In the genomic region with DNA sequence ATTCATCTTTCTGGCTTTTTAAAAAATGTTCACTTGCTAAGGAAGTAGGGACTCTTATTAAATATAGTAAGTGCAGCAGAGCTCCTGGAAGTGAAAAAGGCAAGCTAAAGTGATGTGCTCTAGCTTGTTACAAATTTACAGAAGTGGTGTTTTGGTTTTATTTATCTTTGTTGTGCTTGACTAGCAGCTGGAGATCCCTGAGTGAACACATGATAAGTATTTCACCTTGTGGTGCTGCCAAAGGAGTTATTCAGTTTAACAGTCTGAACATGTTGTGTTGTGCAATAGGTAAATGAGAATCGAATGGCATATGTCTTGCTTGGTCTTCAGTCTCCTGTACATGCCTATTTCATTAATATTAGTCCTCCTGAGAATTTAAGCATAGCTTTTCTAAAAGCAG, we compare ENCODE assay signal across 12 cellular contexts.
A peak's percentile ranks its signal among the peaks of the same experiment; 100 is the strongest.
DNase-seq lines count a peak whose midpoint lies in the region; ATAC-seq, FAIRE-seq and TF ChIP-seq lines count a peak whose summit lies in the region.
"Had no signal": no experiment of that assay in that cellular context is flagged by ENCODE, and none has a peak within 500 bp of the region (broad histone marks: within the 10 kb centered on the region; RNA-seq: fewer than 3 reads in every experiment).

No MANE protein-coding gene starts in this region.

- H4K20me1 ChIP-seq in HepG2 (ENCODE audit: insufficient read depth, low read length) (no peaks in the 10 kb centered on the region), hepatocyte (ENCODE audit: insufficient read depth, poor library complexity, severe bottlenecking) (no peaks in the 10 kb centered on the region)

- peaks cover 12% of the 10 kb centered on the region for H3K4me1 ChIP-seq in body of pancreas
- H3K4me1 ChIP-seq in HepG2 (ENCODE audit: insufficient read depth, low read length), result no peaks in the 10 kb centered on the region
- H3K4me1 ChIP-seq in sigmoid colon, result no peaks in the 10 kb centered on the region
- no peaks in the 10 kb centered on the region for H3K4me1 ChIP-seq in hepatocyte (ENCODE audit: insufficient read depth)
- H3K4me1 ChIP-seq: HAP-1 had no signal

- H3K9me2 ChIP-seq in hepatocyte (replicated peaks; ENCODE audit: insufficient read depth), result no peaks in the 10 kb centered on the region

- no peak overlapping the region for H3K4me3 ChIP-seq in body of pancreas
- no peak overlapping the region for H3K4me3 ChIP-seq in HepG2 (replicated peaks in 1 of 3; ENCODE audit: insufficient read depth in 1 of 3, low read depth in 2 of 3, low read length in 3 of 3)
- H3K4me3 ChIP-seq in sigmoid colon, result no peak overlapping the region
- no peak overlapping the region for H3K4me3 ChIP-seq in hepatocyte
- H3K4me3 ChIP-seq: HAP-1 had no signal

- peak; percentile 67 for DNase-seq in DMS 273 (lab: John Stamatoyannopoulos, UW; ENCODE audit: unreplicated experiment)
- peak in 1 of 4 donors; percentile 2 for DNase-seq in body of pancreas
- no peak for DNase-seq in HepG2 (ENCODE audit: low spot score)
- no peak for DNase-seq in GM13977 (ENCODE audit: low spot score)
- no peak for DNase-seq in sigmoid colon
- DNase-seq in hepatocyte (ENCODE audit: low spot score), result no peak
- DNase-seq in NCI-H1930 (lab: John Stamatoyannopoulos, UW), result no peak
- DNase-seq: activated CD8-positive, alpha-beta memory T cell treated with anti-CD3 and anti-CD28 coated beads for 24 hours; NCI-H1436 treated with DMSO at 0.1 percent for 48 hours had no signal

- intact Hi-C loops in body of pancreas (cut with DNase I) (no loop called here), HepG2 (cut with micrococcal nuclease; ENCODE audit: unreplicated experiment) (no loop called here), sigmoid colon (cut with DNase I) (no loop called here)

- H2AFZ ChIP-seq in HepG2 (ENCODE audit: low read length), result no peak overlapping the region
- no peak overlapping the region for H2AFZ ChIP-seq in hepatocyte

- WGBS in body of pancreas, 2 donors, result 3 to 13% methylated on average over 1 of the region's 1 CpG
- WGBS in HepG2 (ENCODE audit: low lambda C conversion rate), result 0% methylated on average over 1 of the region's 1 CpG
- WGBS in sigmoid colon, 2 donors, result 32 to 76% methylated on average over 1 of the region's 1 CpG
- WGBS in hepatocyte (ENCODE audit: low lambda C conversion rate, missing lambda C conversion rate), result 65% methylated on average over 1 of the region's 1 CpG

- TF ChIP-seq CTCF in body of pancreas (IDR thresholded peaks at IDR 0.05), result no peak
- TF ChIP-seq CTCF in HepG2 (CRISPR knock-in tag; IDR thresholded peaks at IDR 0.05), result no peak
- TF ChIP-seq CTCF in GM13977 (IDR thresholded peaks at IDR 0.05; ENCODE audit: extremely low read depth, insufficient read depth, missing control alignments), result no peak
- no peak for TF ChIP-seq CTCF in sigmoid colon (IDR thresholded peaks at IDR 0.05)
- no peak for TF ChIP-seq CTCF in hepatocyte (IDR thresholded peaks at IDR 0.05; ENCODE audit: poor library complexity)

- H3K27ac ChIP-seq in body of pancreas (no peak overlapping the region), HepG2 (ENCODE audit: extremely low read length, insufficient read depth, low read length) (no peak overlapping the region), sigmoid colon (peak overlapping the region in 1 of 4 donors; percentile 11), hepatocyte (no peak overlapping the region)

- H3K9ac ChIP-seq in HepG2 (ENCODE audit: insufficient read depth, low read depth, low read length), result no peak overlapping the region

- no TSS peak for BruUV-seq in HepG2 (replicated peaks; lab: Mats Ljungman, UMichigan)

- no peak for TF ChIP-seq POLR2A in body of pancreas (IDR thresholded peaks at IDR 0.05)
- TF ChIP-seq POLR2A in HepG2 (IDR thresholded peaks at IDR 0.05; ENCODE audit: insufficient read depth in 1 of 2, low read depth in 2 of 2, low read length in 2 of 2), result no peak
- no peak for TF ChIP-seq POLR2A in sigmoid colon (IDR thresholded peaks at IDR 0.05)

- ATAC-seq in HG03097 (IDR thresholded peaks at IDR 0.05; ENCODE audit: low FRiP score, unreplicated experiment), result peak; percentile 66
- peak; percentile 27 for ATAC-seq in body of pancreas
- ATAC-seq in HepG2, result no peak

- CTCF ChIA-PET in HepG2 (lab: Yijun Ruan, JAX; ENCODE audit: low intra/inter-chr PET ratio, low total read pairs), result no interaction called here

- POLR2A ChIA-PET in HepG2 (lab: Yijun Ruan, JAX), result no interaction called here

- in situ Hi-C loops in HepG2 (cut with HindIII; ENCODE audit: extremely low pct_ligation_motif_present, low pct_unique_long_range_greater_than_20kb), result no loop called here
- in situ Hi-C loops in GM13977 (cut with MboI; ENCODE audit: low pct_unique_long_range_greater_than_20kb, low sequenced_read_pairs, unreplicated experiment), result no loop called here

- H3K36me3 ChIP-seq in body of pancreas (replicated peaks in 1 of 2; ENCODE audit: insufficient read depth in 1 of 2, low read depth in 2 of 2), result no peaks in the 10 kb centered on the region
- H3K36me3 ChIP-seq in HepG2 (replicated peaks in 1 of 2; ENCODE audit: control insufficient read depth in 1 of 2, insufficient read depth in 2 of 2, low read length in 2 of 2), result no peaks in the 10 kb centered on the region
- H3K36me3 ChIP-seq in sigmoid colon, result no peaks in the 10 kb centered on the region
- H3K36me3 ChIP-seq in hepatocyte (replicated peaks; ENCODE audit: insufficient read depth, low read depth), result no peaks in the 10 kb centered on the region
- H3K36me3 ChIP-seq: HAP-1 had no signal

- no peaks in the 10 kb centered on the region for H3K79me2 ChIP-seq in HepG2 (ENCODE audit: insufficient read depth, low read length)
- no peaks in the 10 kb centered on the region for H3K79me2 ChIP-seq in hepatocyte

- H3K9me3 ChIP-seq in body of pancreas (no peaks in the 10 kb centered on the region), HepG2 (ENCODE audit: low read length) (no peaks in the 10 kb centered on the region), sigmoid colon (no peaks in the 10 kb centered on the region), hepatocyte (ENCODE audit: low read depth) (no peaks in the 10 kb centered on the region)
- H3K9me3 ChIP-seq: HAP-1 had no signal

- FAIRE-seq in HepG2 (lab: Jason Lieb, UNC), result no peak
- FAIRE-seq: frontal cortex had no signal

- TF ChIP-seq RAD21 in HepG2 (CRISPR knock-in tag; IDR thresholded peaks at IDR 0.05), result no peak

- H3K27me3 ChIP-seq in body of pancreas, result no peaks in the 10 kb centered on the region
- no peaks in the 10 kb centered on the region for H3K27me3 ChIP-seq in HepG2 (ENCODE audit: control insufficient read depth in 1 of 2, insufficient read depth in 2 of 2, low read length in 2 of 2)
- H3K27me3 ChIP-seq in sigmoid colon, result no peaks in the 10 kb centered on the region
- no peaks in the 10 kb centered on the region for H3K27me3 ChIP-seq in hepatocyte

- H3K4me2 ChIP-seq in HepG2 (ENCODE audit: low read depth, low read length) (no peak overlapping the region), hepatocyte (no peak overlapping the region)

- TF ChIP-seq EP300 in HepG2 (IDR thresholded peaks at IDR 0.05; ENCODE audit: low read depth in 2 of 2, low read length in 2 of 2), result no peak
- no peak for TF ChIP-seq EP300 in HepG2 (CRISPR knock-in tag; IDR thresholded peaks at IDR 0.05; ENCODE audit: borderline replicate concordance)
- no peak for TF ChIP-seq EP300 in sigmoid colon (IDR thresholded peaks at IDR 0.05)

TF ChIP-seq in HepG2, 621 proteins besides CTCF, POLR2A, EP300 and RAD21:
- TF ChIP-seq CREM (IDR thresholded peaks at IDR 0.05) (no peak), CREM (CRISPR knock-in tag; IDR thresholded peaks at IDR 0.05) (no peak), GRHL1 (CRISPR knock-in tag; conservative IDR thresholded peaks at IDR 0.05) (no peak), CEBPB (IDR thresholded peaks at IDR 0.05; ENCODE audit: borderline replicate concordance, low read depth, low read length) (peak; percentile 60; the same call in 1 of the 2 replicates)
